Comparison of ENCODE assay signal across 13 cellular contexts in the genomic region with DNA sequence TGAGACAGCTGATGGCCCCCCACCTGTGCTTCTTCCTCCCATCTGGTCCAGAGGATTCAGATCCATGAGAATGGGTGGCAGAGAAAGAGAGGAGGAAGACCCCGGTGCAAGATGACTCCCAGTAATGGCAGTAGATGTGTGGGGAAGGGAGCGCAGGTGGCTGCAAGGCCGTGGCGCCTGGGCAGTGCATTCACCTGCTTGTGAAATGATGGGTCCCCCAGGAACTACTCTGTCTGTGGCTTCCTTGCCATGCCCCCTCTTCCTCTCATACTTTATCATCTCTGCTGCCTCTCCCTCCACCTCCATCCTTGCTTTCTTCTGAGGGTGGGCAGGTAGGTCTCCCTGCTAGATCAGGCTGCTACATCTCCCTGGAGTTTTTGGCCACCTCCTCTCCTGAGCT.
"Had no signal": no experiment of that assay in that cellular context is flagged by ENCODE, and none has a peak within 500 bp of the region (broad histone marks: within the 10 kb centered on the region; RNA-seq: fewer than 3 reads in every experiment).

No MANE protein-coding gene starts in this region.

- H3K9me3 ChIP-seq: body of pancreas, lower lobe of right lung, ovary, uterus had no signal

- H3K27me3 Mint-ChIP-seq: activated CD4-positive, alpha-beta memory T cell treated with anti-CD3 and anti-CD28 coated beads, Interleukin-2, amount 10 ng/mL, durations not matched to agents 7 days and 5 days; naive thymus-derived CD4-positive, alpha-beta T cell had no signal

- H3K9me3 Mint-ChIP-seq: activated CD4-positive, alpha-beta memory T cell treated with anti-CD3 and anti-CD28 coated beads, Interleukin-2, amount 10 ng/mL, durations not matched to agents 7 days and 5 days had no signal

- H3K27me3 ChIP-seq: body of pancreas, ovary, uterus had no signal

- H3K4me1 ChIP-seq: uterus had no signal

- H3K27ac ChIP-seq: lower lobe of right lung, ovary, uterus had no signal

- H3K27ac Mint-ChIP-seq: activated CD4-positive, alpha-beta memory T cell treated with anti-CD3 and anti-CD28 coated beads, Interleukin-2, amount 10 ng/mL, durations not matched to agents 7 days and 5 days had no signal

- H3K4me3 Mint-ChIP-seq: activated CD4-positive, alpha-beta memory T cell treated with anti-CD3 and anti-CD28 coated beads, Interleukin-2, amount 10 ng/mL, durations not matched to agents 7 days and 5 days; naive thymus-derived CD4-positive, alpha-beta T cell had no signal

- DNase-seq: activated CD4-positive, alpha-beta memory T cell treated with anti-CD3 and anti-CD28 coated beads, Interleukin-2, amount 10 ng/mL, durations not matched to agents 7 days and 5 days; activated naive CD4-positive, alpha-beta T cell; amniotic stem cell; cerebellar nuclear complex; dermis blood vessel endothelial cell; hippocampal formation; lower lobe of right lung; naive thymus-derived CD4-positive, alpha-beta T cell; ovary; T-helper 9 cell; uterus had no signal

- H3K36me3 ChIP-seq: ovary, uterus had no signal

- ATAC-seq: body of pancreas; lower lobe of right lung; naive thymus-derived CD4-positive, alpha-beta T cell had no signal

- H3K4me3 ChIP-seq: body of pancreas, lower lobe of right lung, ovary, skin epidermis, uterus had no signal
